9 cellular contexts compared by ENCODE assay signal in genomic region chr3:151468284-151468917, GRCh38. TPM values are rescaled to one million over a fixed set of nuclear protein-coding genes. Genes with fewer than 3 reads are reported as not detected.
DNase-seq lines count a peak whose midpoint lies in the region; ATAC-seq lines count a peak whose summit lies in the region.
"Had no signal": no experiment of that assay in that cellular context is flagged by ENCODE, and none has a peak within 500 bp of the region (broad histone marks: within the 10 kb centered on the region; RNA-seq: fewer than 3 reads in every experiment).

No MANE protein-coding gene starts in this region.

- H3K4me1 Mint-ChIP-seq in CD4-positive, CD25-positive, alpha-beta regulatory T cell: no peaks in the 10 kb centered on the region
- H3K4me1 Mint-ChIP-seq in activated T-cell treated with anti-CD3 and anti-CD28 coated beads, Interleukin-2, amount 50 U/mL, for 4 hours (ENCODE audit: low read depth): no peaks in the 10 kb centered on the region

- H3K27ac Mint-ChIP-seq in CD4-positive, CD25-positive, alpha-beta regulatory T cell: no peak overlapping the region

- ATAC-seq in CD4-positive, CD25-positive, alpha-beta regulatory T cell (ENCODE audit: low read depth in 2 of 2): peak in 1 of 2 donors; percentile 56
- peak; percentile 78 for ATAC-seq in GM18907 (IDR thresholded peaks at IDR 0.05; ENCODE audit: unreplicated experiment)
- peak; percentile 74 for ATAC-seq in HG03469 (IDR thresholded peaks at IDR 0.05; ENCODE audit: unreplicated experiment)
- peak in 1 of 2 donors; percentile 58 for ATAC-seq in activated T-cell treated with anti-CD3 and anti-CD28 coated beads, Interleukin-2, amount 50 U/mL, for 4 hours
- ATAC-seq in HG03139 (IDR thresholded peaks at IDR 0.05; ENCODE audit: unreplicated experiment): no peak

- H3K9me3 ChIP-seq in CD4-positive, CD25-positive, alpha-beta regulatory T cell (ENCODE audit: control insufficient read depth in 2 of 2, low read length in 2 of 2): no peaks in the 10 kb centered on the region

- peaks cover 18% of the 10 kb centered on the region for H3K27me3 Mint-ChIP-seq in CD4-positive, CD25-positive, alpha-beta regulatory T cell
- peaks cover 8% of the 10 kb centered on the region for H3K27me3 Mint-ChIP-seq in activated T-cell treated with anti-CD3 and anti-CD28 coated beads, Interleukin-2, amount 50 U/mL, for 4 hours (ENCODE audit: low read depth)

- no peaks in the 10 kb centered on the region for H3K27me3 ChIP-seq in CD4-positive, CD25-positive, alpha-beta regulatory T cell (ENCODE audit: control insufficient read depth, insufficient read depth, low read length)

- H3K4me1 ChIP-seq in CD4-positive, CD25-positive, alpha-beta regulatory T cell (ENCODE audit: control insufficient read depth, insufficient read depth, low read length, poor library complexity, severe bottlenecking): no peaks in the 10 kb centered on the region

- DNase-seq in CD4-positive, CD25-positive, alpha-beta regulatory T cell: peak in 2 of 3 donors; percentile 47 to 54
- peak; percentile 85 for DNase-seq in NCI-H526 treated with DMSO at 0.1 percent for 48 hours (lab: John Stamatoyannopoulos, UW)
- peak; percentile 14 for DNase-seq in activated T-cell treated with anti-CD3 and anti-CD28 coated beads, Interleukin-2, amount 50 U/mL, for 4 hours
- DNase-seq in glomerular endothelial cell (ENCODE audit: extremely low read depth, low read depth, low spot score): peak; percentile 50
- peak; percentile 29 for DNase-seq in pulmonary artery endothelial cell (ENCODE audit: low read depth, low spot score)

- H3K36me3 ChIP-seq in CD4-positive, CD25-positive, alpha-beta regulatory T cell (ENCODE audit: control insufficient read depth, insufficient read depth, low read length): no peaks in the 10 kb centered on the region

- no peak overlapping the region for H3K4me3 ChIP-seq in CD4-positive, CD25-positive, alpha-beta regulatory T cell (ENCODE audit: low read depth, low read length)
- H3K4me3 ChIP-seq: skin epidermis had no signal

- no peaks in the 10 kb centered on the region for H3K36me3 Mint-ChIP-seq in CD4-positive, CD25-positive, alpha-beta regulatory T cell
- no peaks in the 10 kb centered on the region for H3K36me3 Mint-ChIP-seq in activated T-cell treated with anti-CD3 and anti-CD28 coated beads, Interleukin-2, amount 50 U/mL, for 4 hours (ENCODE audit: insufficient read depth)

- no peaks in the 10 kb centered on the region for H3K9me3 Mint-ChIP-seq in CD4-positive, CD25-positive, alpha-beta regulatory T cell
- no peaks in the 10 kb centered on the region for H3K9me3 Mint-ChIP-seq in activated T-cell treated with anti-CD3 and anti-CD28 coated beads, Interleukin-2, amount 50 U/mL, for 4 hours

- H3K27ac ChIP-seq in CD4-positive, CD25-positive, alpha-beta regulatory T cell (ENCODE audit: insufficient read depth, low read length, poor library complexity, severe bottlenecking): no peak overlapping the region
- H3K27ac ChIP-seq: skin epidermis had no signal

- no peak overlapping the region for H3K4me3 Mint-ChIP-seq in CD4-positive, CD25-positive, alpha-beta regulatory T cell
- H3K4me3 Mint-ChIP-seq in activated T-cell treated with anti-CD3 and anti-CD28 coated beads, Interleukin-2, amount 50 U/mL, for 4 hours: no peak overlapping the region

RNA-seq across cellular contexts. Expression of gene IGSF10, which starts 7.5 kb away (rescaled TPM):
- not detected for total RNA-seq in CD4-positive, CD25-positive, alpha-beta regulatory T cell
- polyA plus RNA-seq in CD4-positive, CD25-positive, alpha-beta regulatory T cell: under 1 TPM in 1 of 4 donors, not detected in 3; 0.07 TPM
- under 1 TPM in 1 of 3 donors, not detected in 2; 0.03 TPM for total RNA-seq in activated T-cell treated with anti-CD3 and anti-CD28 coated beads, Interleukin-2, amount 50 U/mL, for 4 hours
- total RNA-seq in glomerular endothelial cell: under 0.01 and 0.18 TPM in 2 replicates
- total RNA-seq in pulmonary artery endothelial cell: not detected in 2 replicates

Comparison
In these comparisons a context has a peak if more than half of its experiments do, and no peak if none do; other contexts are left out.
1. DNase-seq: peak in every context shown above with its lines; median percentile 85 in NCI-H526 treated with DMSO at 0.1 percent for 48 hours; 50 in CD4-positive, CD25-positive, alpha-beta regulatory T cell; 50 in glomerular endothelial cell; 29 in pulmonary artery endothelial cell; 14 in activated T-cell treated with anti-CD3 and anti-CD28 coated beads, Interleukin-2, amount 50 U/mL, for 4 hours.